In the genomic region with DNA sequence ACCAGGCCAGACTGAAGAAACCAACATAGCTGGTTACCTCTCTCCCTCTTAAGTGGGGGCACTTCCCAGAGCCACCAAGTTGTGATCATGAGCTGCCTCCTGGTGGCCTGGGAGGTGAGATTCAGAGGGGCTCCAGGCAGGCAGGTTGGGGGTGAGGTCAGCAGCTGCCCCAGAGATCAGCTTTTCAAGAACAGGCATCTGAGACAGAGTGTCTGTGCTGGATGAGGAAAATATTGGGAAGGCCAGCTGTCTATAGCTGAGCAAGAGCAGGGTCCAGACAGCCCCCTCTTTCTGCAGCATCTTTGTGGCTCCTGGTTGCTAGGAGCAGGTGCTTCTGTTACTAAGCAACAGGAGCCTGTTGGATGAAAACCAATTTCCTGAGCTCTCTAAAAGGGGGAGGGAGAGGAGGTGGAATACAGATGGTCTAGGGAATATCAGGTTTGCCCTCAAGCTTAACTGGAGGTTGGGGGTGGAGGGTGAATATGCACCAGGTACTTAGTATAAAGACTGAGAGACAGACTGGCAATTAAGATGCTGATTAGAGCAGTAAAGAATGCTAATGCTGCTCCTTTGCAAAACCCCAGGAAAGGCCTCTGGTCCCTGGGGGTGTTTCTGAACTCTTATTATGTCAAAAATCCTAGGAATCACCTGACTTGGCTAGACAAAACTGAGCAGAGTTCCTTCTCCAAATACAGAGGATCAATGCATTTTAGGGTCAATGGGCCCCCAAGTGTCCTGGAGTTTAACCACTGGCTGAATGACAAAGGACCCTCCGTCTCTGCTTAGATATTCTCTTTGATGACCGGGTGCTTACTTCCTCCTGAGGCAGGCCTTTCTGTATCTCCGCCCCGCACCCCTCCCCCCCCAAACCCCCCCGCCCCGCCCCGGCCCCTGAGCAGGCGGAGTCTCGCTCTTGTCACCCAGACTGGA, we compare ENCODE assay signal across 16 cellular contexts. TPM values are rescaled to one million over a fixed set of nuclear protein-coding genes. Genes with fewer than 3 reads are reported as not detected.
A peak's percentile ranks its signal among the peaks of the same experiment; 100 is the strongest.
DNase-seq lines count a peak whose midpoint lies in the region; ATAC-seq, FAIRE-seq and TF ChIP-seq lines count a peak whose summit lies in the region.
"Had no signal": no experiment of that assay in that cellular context is flagged by ENCODE, and none has a peak within 500 bp of the region (broad histone marks: within the 10 kb centered on the region; RNA-seq: fewer than 3 reads in every experiment).

No MANE protein-coding gene starts in this region.

- H3K9ac ChIP-seq in kidney (ENCODE audit: low read length in 2 of 2): no peak overlapping the region

- no peak for TF ChIP-seq POLR2A in A549 (IDR thresholded peaks at IDR 0.05; ENCODE audit: low read length)

- H3K4me1 ChIP-seq in A549 (no peaks in the 10 kb centered on the region), kidney (ENCODE audit: control insufficient read depth in 1 of 2, insufficient read depth in 1 of 2, low read depth in 1 of 2, low read length in 2 of 2) (no peaks in the 10 kb centered on the region)
- H3K4me1 ChIP-seq: spleen had no signal

- intact Hi-C loops in kidney (cut with DNase I): no loop called here

- H3K9me3 Mint-ChIP-seq in glutamatergic neuron (ENCODE audit: unreplicated experiment): no peaks in the 10 kb centered on the region
- H3K9me3 Mint-ChIP-seq: CD4-positive, CD25-positive, alpha-beta regulatory T cell; naive thymus-derived CD8-positive, alpha-beta T cell had no signal

- TF ChIP-seq EP300 in A549 (IDR thresholded peaks at IDR 0.05): no peak

- TF ChIP-seq RAD21 in A549 (conservative IDR thresholded peaks at IDR 0.05 in 1 of 2, IDR thresholded peaks at IDR 0.05 in 1 of 2): peak in 1 of 2 experiments; percentile 31; a peak in 2 of 5 replicates

- FAIRE-seq in A549 (lab: Jason Lieb, UNC): no peak
- no peak for FAIRE-seq in HTR-8/SVneo (lab: Jason Lieb, UNC)
- no peak for FAIRE-seq in kidney (lab: Jason Lieb, UNC)

- H3K4me1 Mint-ChIP-seq in glutamatergic neuron (ENCODE audit: low read depth, unreplicated experiment): peaks cover 5% of the 10 kb centered on the region
- H3K4me1 Mint-ChIP-seq: CD4-positive, CD25-positive, alpha-beta regulatory T cell had no signal

- no peaks in the 10 kb centered on the region for H3K9me3 ChIP-seq in A549
- no peaks in the 10 kb centered on the region for H3K9me3 ChIP-seq in kidney (ENCODE audit: control insufficient read depth in 1 of 2, low read length in 2 of 2)
- H3K9me3 ChIP-seq: spleen had no signal

- H3K36me3 Mint-ChIP-seq in glutamatergic neuron (ENCODE audit: unreplicated experiment): no peaks in the 10 kb centered on the region
- H3K36me3 Mint-ChIP-seq: CD4-positive, CD25-positive, alpha-beta regulatory T cell; naive thymus-derived CD8-positive, alpha-beta T cell had no signal

- CTCF ChIA-PET in A549 (lab: Yijun Ruan, JAX): interaction anchor here (0.6 to 1.6 kb wide), 3 partner anchors 57 to 1118 kb away, joined by 3 read pairs; no protein-coding TSS in a partner anchor

- H3K27ac ChIP-seq in A549 (no peak overlapping the region), kidney (ENCODE audit: low read depth in 2 of 2, low read length in 2 of 2) (no peak overlapping the region)
- H3K27ac ChIP-seq: spleen had no signal

- H3K27me3 Mint-ChIP-seq in glutamatergic neuron (ENCODE audit: unreplicated experiment): no peaks in the 10 kb centered on the region
- H3K27me3 Mint-ChIP-seq: naive thymus-derived CD8-positive, alpha-beta T cell had no signal

- H3K4me3 ChIP-seq in A549: no peak overlapping the region
- H3K4me3 ChIP-seq in GM12865 (ENCODE audit: low read depth, low read length): no peak overlapping the region
- H3K4me3 ChIP-seq in kidney (ENCODE audit: low read length in 2 of 2): no peak overlapping the region
- H3K4me3 ChIP-seq: spleen had no signal

- H3K4me3 Mint-ChIP-seq in glutamatergic neuron (ENCODE audit: unreplicated experiment): peak overlapping the region; percentile 71
- H3K4me3 Mint-ChIP-seq: CD4-positive, CD25-positive, alpha-beta regulatory T cell had no signal

- POLR2A ChIA-PET in A549 (lab: Yijun Ruan, JAX): no interaction called here

- DNase-seq in A549 (ENCODE audit: low read depth in 1 of 2, low spot score in 1 of 2) (no peak), GM12865 (ENCODE audit: low read depth) (peak; percentile 0), NCI-H2227 (lab: John Stamatoyannopoulos, UW; ENCODE audit: unreplicated experiment) (peak; percentile 84), glutamatergic neuron (peak; percentile 25), HTR-8/SVneo (ENCODE audit: insufficient read length, low spot score) (no peak), hippocampal formation (lab: John Stamatoyannopoulos, UW) (no peak), kidney (no peak)
- no peak for DNase-seq in activated effector memory CD4-positive, alpha-beta T cell treated with Interleukin-2 at 50 U/mL for 16 hours
- DNase-seq: activated CD4-positive, CD25-positive, alpha-beta regulatory T cell; activated effector memory CD4-positive, alpha-beta T cell treated with anti-CD3 and anti-CD28 coated beads, Interleukin-2, amount 50 U/mL, for 16 hours; CD4-positive, CD25-positive, alpha-beta regulatory T cell; spleen had no signal

- WGBS in A549 (ENCODE audit: missing lambda C conversion rate): 72% methylated on average over 3 of the region's 9 CpGs

- H3K36me3 ChIP-seq in kidney (ENCODE audit: control insufficient read depth in 1 of 2, insufficient read depth in 2 of 2, low read length in 2 of 2): no peaks in the 10 kb centered on the region
- H3K36me3 ChIP-seq: spleen had no signal

- no peak for TF ChIP-seq CTCF in A549 (IDR thresholded peaks at IDR 0.05)
- no peak for TF ChIP-seq CTCF in GM12865 (IDR thresholded peaks at IDR 0.05; ENCODE audit: insufficient read depth, low read depth, low read length, missing control alignments)
- TF ChIP-seq CTCF in glutamatergic neuron (IDR thresholded peaks at IDR 0.05; ENCODE audit: partially characterized antibody, unreplicated experiment): no peak
- no peak for TF ChIP-seq CTCF in kidney (IDR thresholded peaks at IDR 0.05; ENCODE audit: borderline replicate concordance, extremely low read depth, insufficient read depth)

- H3K27ac Mint-ChIP-seq in glutamatergic neuron (ENCODE audit: unreplicated experiment): peak overlapping the region; percentile 89

- no peak overlapping the region for H3K4me2 ChIP-seq in A549

- peak; percentile 39 to 78; a peak in 4 of 6 replicates for ATAC-seq in A549

TF ChIP-seq in A549, 52 proteins besides CTCF, POLR2A, EP300 and RAD21:
- TF ChIP-seq NFE2L2 (conservative IDR thresholded peaks at IDR 0.05; ENCODE audit: low read length) (no peak), HOXA7 (CRISPR knock-in tag; IDR thresholded peaks at IDR 0.05) (no peak), HOXB13 (CRISPR knock-in tag; IDR thresholded peaks at IDR 0.05; ENCODE audit: low read depth) (no peak), RNF2 (IDR thresholded peaks at IDR 0.05; ENCODE audit: borderline replicate concordance, low read depth) (no peak), SMC3 (IDR thresholded peaks at IDR 0.05) (no peak), KDM1A (IDR thresholded peaks at IDR 0.05; ENCODE audit: low read depth) (no peak), CEBPB (IDR thresholded peaks at IDR 0.05) (no peak), ZSCAN20 (CRISPR knock-in tag; IDR thresholded peaks at IDR 0.05) (no peak), CHD4 (IDR thresholded peaks at IDR 0.05; ENCODE audit: borderline replicate concordance) (no peak)
- TF ChIP-seq, protein P1, sequence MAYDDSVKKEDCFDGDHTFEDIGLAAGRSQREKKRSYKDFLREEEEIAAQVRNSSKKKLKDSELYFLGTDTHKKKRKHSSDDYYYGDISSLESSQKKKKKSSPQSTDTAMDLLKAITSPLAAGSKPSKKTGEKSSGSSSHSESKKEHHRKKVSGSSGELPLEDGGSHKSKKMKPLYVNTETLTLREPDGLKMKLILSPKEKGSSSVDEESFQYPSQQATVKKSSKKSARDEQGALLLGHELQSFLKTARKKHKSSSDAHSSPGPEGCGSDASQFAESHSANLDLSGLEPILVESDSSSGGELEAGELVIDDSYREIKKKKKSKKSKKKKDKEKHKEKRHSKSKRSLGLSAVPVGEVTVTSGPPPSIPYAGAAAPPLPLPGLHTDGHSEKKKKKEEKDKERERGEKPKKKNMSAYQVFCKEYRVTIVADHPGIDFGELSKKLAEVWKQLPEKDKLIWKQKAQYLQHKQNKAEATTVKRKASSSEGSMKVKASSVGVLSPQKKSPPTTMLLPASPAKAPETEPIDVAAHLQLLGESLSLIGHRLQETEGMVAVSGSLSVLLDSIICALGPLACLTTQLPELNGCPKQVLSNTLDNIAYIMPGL (CRISPR knock-in tag; IDR thresholded peaks at IDR 0.05; ENCODE audit: borderline replicate concordance): no peak

RNA-seq across cellular contexts. Expression of a gene that starts 21.4 kb away (rescaled TPM):
- polyA plus RNA-seq in A549 (2011; rRNA removed) (not detected in 2 replicates), A549 (2017; fragmentation: RNase III; extraction: RNeasy Plus Mini Kit Qiagen cat#74134 plus additional on column Dnase treatment) (not detected in 3 replicates), kidney (ENCODE audit: insufficient read depth, low read depth, low replicate concordance) (not detected)
- polyA plus RNA-seq in A549 (2012; cell fraction: cytosol; rRNA removed): not detected in 2 replicates
- not detected in 2 replicates for polyA plus RNA-seq in A549 (2012; cell fraction: nucleus; rRNA removed)
- polyA minus RNA-seq in A549 (2011; rRNA and poly(A)+ RNA removed): not detected in 2 replicates
- total RNA-seq in glutamatergic neuron (ENCODE audit: unreplicated experiment) (not detected), kidney (not detected)
- total RNA-seq: CD4-positive, CD25-positive, alpha-beta regulatory T cell; kidney epithelial cell; M059J; naive thymus-derived CD8-positive, alpha-beta T cell; spleen had no signal
- polyA plus RNA-seq: CD4-positive, CD25-positive, alpha-beta regulatory T cell; esophagus; naive thymus-derived CD8-positive, alpha-beta T cell; spleen had no signal

Comparison
In these comparisons a context has a peak if more than half of its experiments do, and no peak if none do; other contexts are left out.
1. DNase-seq: peak in GM12865 (single experiment), NCI-H2227 (single experiment) and glutamatergic neuron (single experiment); none in A549 (0 of 2), HTR-8/SVneo (single experiment), activated effector memory CD4-positive, alpha-beta T cell treated with Interleukin-2 at 50 U/mL for 16 hours (single experiment), hippocampal formation (0 of 2) and kidney (single experiment).